In genomic region chr10:21524131-21524525, GRCh38 we compare ENCODE assay signal across 11 cellular contexts. TPM values are rescaled to one million over a fixed set of nuclear protein-coding genes. Genes with fewer than 3 reads are reported as not detected.
DNase-seq lines count a peak whose midpoint lies in the region; FAIRE-seq and TF ChIP-seq lines count a peak whose summit lies in the region.
"Had no signal": no experiment of that assay in that cellular context is flagged by ENCODE, and none has a peak within 500 bp of the region (broad histone marks: within the 10 kb centered on the region; RNA-seq: fewer than 3 reads in every experiment).

No MANE protein-coding gene starts in this region.

- no peak overlapping the region for H4K5ac ChIP-seq in mesendoderm (ENCODE audit: low read length)

- H2BK120ac ChIP-seq in mesendoderm (ENCODE audit: low read depth, low read length), result peak overlapping the region; percentile 93

- peak overlapping the region; percentile 91 for H3K9ac ChIP-seq in mesendoderm (ENCODE audit: low read length)

- no peaks in the 10 kb centered on the region for H3K9me3 ChIP-seq in thyroid gland
- H3K9me3 ChIP-seq: neutrophil had no signal

- no peak overlapping the region for H3K23ac ChIP-seq in mesendoderm (ENCODE audit: low read length)

- peak overlapping the region; percentile 100 for H3K18ac ChIP-seq in mesendoderm (ENCODE audit: low read length)

- peak overlapping the region; percentile 59 for H3K4ac ChIP-seq in mesendoderm (ENCODE audit: low read depth, low read length)

- no peaks in the 10 kb centered on the region for H3K36me3 ChIP-seq in mesendoderm (ENCODE audit: control insufficient read depth, insufficient read depth, low read length)
- H3K36me3 ChIP-seq in thyroid gland, result no peaks in the 10 kb centered on the region
- H3K36me3 ChIP-seq: neutrophil had no signal

- TF ChIP-seq POLR2A in thyroid gland (IDR thresholded peaks at IDR 0.05) (no peak), H54 (IDR thresholded peaks at IDR 0.05; ENCODE audit: low read depth, low read length) (no peak)

- no peak overlapping the region for H2AK5ac ChIP-seq in mesendoderm (ENCODE audit: low read length)

- DNase-seq in NCI-H1092 treated with DMSO at 0.1 percent for 48 hours (lab: John Stamatoyannopoulos, UW) (peak; percentile 67), NCI-H1092 (lab: John Stamatoyannopoulos, UW) (no peak), caudate nucleus (lab: John Stamatoyannopoulos, UW) (no peak), mesendoderm (peak; percentile 29), thyroid gland (no peak), H54 (ENCODE audit: insufficient read length, low spot score) (no peak)
- DNase-seq in activated CD4-positive, CD25-positive, alpha-beta regulatory T cell treated with anti-CD3 and anti-CD28 coated beads, Interleukin-2, amount 50 U/mL, for 72 hours, result no peak
- no peak for DNase-seq in activated CD8-positive, alpha-beta memory T cell treated with anti-CD3 and anti-CD28 coated beads for 24 hours
- DNase-seq: activated T-cell treated with anti-CD3 and anti-CD28 coated beads, Interleukin-2, amount 50 U/mL, for 1 hour had no signal

- no peak for FAIRE-seq in H54 (lab: Jason Lieb, UNC)
- FAIRE-seq: endometrium had no signal

- H3K4me3 ChIP-seq in mesendoderm (ENCODE audit: low read length) (no peak overlapping the region), thyroid gland (replicated peaks in 1 of 3) (peak overlapping the region in 1 of 3 donors; percentile 67)

- TF ChIP-seq CTCF in thyroid gland (IDR thresholded peaks at IDR 0.05), result no peak

- H3K56ac ChIP-seq in mesendoderm (ENCODE audit: low read length), result peak overlapping the region; percentile 91

- H3K4me1 ChIP-seq in mesendoderm (ENCODE audit: control insufficient read depth, low read depth, low read length) (peaks cover 13% of the 10 kb centered on the region), thyroid gland (peaks cover 0 to 9% of the 10 kb centered on the region in 2 donors)

- H3K79me2 ChIP-seq in mesendoderm (ENCODE audit: control insufficient read depth, insufficient read depth, low read length), result no peaks in the 10 kb centered on the region

- no peak overlapping the region for H2BK5ac ChIP-seq in mesendoderm (ENCODE audit: low read length)

- H3K4me2 ChIP-seq in mesendoderm (ENCODE audit: low read length), result no peak overlapping the region

- H3K27ac ChIP-seq in caudate nucleus (ENCODE audit: low read depth, low read length) (peak overlapping the region; percentile 97), mesendoderm (ENCODE audit: low read depth, low read length) (peak overlapping the region; percentile 99), thyroid gland (peak overlapping the region in 2 of 3 donors; percentile 92 to 99)

- no peaks in the 10 kb centered on the region for H3K27me3 ChIP-seq in mesendoderm (ENCODE audit: insufficient read depth, low read length, poor library complexity)
- no peaks in the 10 kb centered on the region for H3K27me3 ChIP-seq in thyroid gland

- WGBS in mesendoderm (ENCODE audit: extremely low coverage, insufficient coverage, low lambda C conversion rate), result no CpG with 5 or more reads among the region's 7 CpGs
- 62 to 71% methylated on average over 7 of the region's 7 CpGs for WGBS in thyroid gland, 2 donors

- no peaks in the 10 kb centered on the region for H3K79me1 ChIP-seq in mesendoderm (ENCODE audit: low read length)

- peak overlapping the region; percentile 47 for H2BK15ac ChIP-seq in mesendoderm (replicated peaks; ENCODE audit: low read depth)

- intact Hi-C loops in thyroid gland (cut with DNase I), result loop anchor here (10.0 kb wide), 1 partner anchor 801 kb away; the partner anchor contains the start of gene BMI1

- H4K8ac ChIP-seq in mesendoderm (ENCODE audit: low read depth, low read length), result peak overlapping the region; percentile 81

RNA-seq across cellular contexts. Expression of gene SKIDA1, which starts 1.4 kb away (rescaled TPM):
- polyA plus RNA-seq in mesendoderm (2013, experiment 1 of 2), result 1.6 TPM
- polyA plus RNA-seq in mesendoderm (2013, experiment 2 of 2), result 1.7 TPM
- 1 to 10 TPM; 3.1 to 9.9 (median 7.1) TPM for total RNA-seq in thyroid gland

RNA-seq across cellular contexts. Expression of gene MLLT10, which starts 9.9 kb away (rescaled TPM):
- polyA plus RNA-seq in mesendoderm (2013, experiment 1 of 2), result 37.4 TPM
- 40.3 TPM for polyA plus RNA-seq in mesendoderm (2013, experiment 2 of 2)
- 100 to 1,000 TPM in 1 of 4 donors, 10 to 100 TPM in 3; 46.3 to 109 (median 57.7) TPM for total RNA-seq in thyroid gland

Comparison
In these comparisons a context has a peak if more than half of its experiments do, and no peak if none do; other contexts are left out.
1. DNase-seq: peak in NCI-H1092 treated with DMSO at 0.1 percent for 48 hours (single experiment) and mesendoderm (single experiment); none in NCI-H1092 (single experiment), caudate nucleus (0 of 61), thyroid gland (0 of 2), activated CD4-positive, CD25-positive, alpha-beta regulatory T cell treated with anti-CD3 and anti-CD28 coated beads, Interleukin-2, amount 50 U/mL, for 72 hours (single experiment), H54 (single experiment) and activated CD8-positive, alpha-beta memory T cell treated with anti-CD3 and anti-CD28 coated beads for 24 hours (single experiment).
2. Peak in every context shown above with its lines, with median percentiles within 50 percentile points of each other: H3K27ac ChIP-seq.